ENCODE assay signal across 8 cellular contexts in the genomic region with DNA sequence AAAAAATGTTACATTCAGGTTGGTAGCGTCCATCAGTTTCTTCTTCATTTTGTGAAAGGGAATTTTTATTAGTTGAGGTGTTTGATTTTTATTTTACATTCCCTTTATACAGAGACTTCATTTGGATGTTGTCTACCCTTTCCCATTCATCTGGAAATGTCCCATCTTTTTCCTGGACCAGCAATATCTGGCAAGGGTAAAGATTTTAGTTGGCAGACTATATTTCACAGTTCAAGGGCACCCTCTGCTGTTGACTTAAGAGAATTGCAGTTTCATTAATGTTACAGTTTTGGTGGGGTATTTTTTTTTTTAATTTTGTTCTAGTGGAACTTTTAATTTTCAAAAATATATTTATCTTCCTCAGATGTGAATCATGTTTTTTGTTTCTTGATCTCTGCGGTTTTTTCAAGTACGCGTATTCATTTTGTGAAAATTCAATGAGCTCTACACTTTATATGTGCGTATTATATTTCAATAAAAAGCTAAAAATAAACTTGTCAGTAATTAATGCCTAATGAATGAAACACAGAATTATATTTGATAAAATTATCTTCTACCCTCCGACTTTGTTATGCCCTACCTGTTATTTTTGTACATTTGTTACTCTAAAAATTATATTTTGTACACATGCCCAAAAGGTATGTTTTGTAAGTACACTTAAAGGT.
DNase-seq lines count a peak whose midpoint lies in the region; ATAC-seq and TF ChIP-seq lines count a peak whose summit lies in the region.

No MANE protein-coding gene starts in this region.

- H3K27me3 Mint-ChIP-seq in activated B cell treated with CpG ODN at 0.5 μM for 24 hours (peaks cover 8% of the 10 kb centered on the region), immature natural killer cell (ENCODE audit: low read depth in 3 of 3) (peaks cover 5 to 9% (median 6%) of the 10 kb centered on the region in 3 donors)

- no peak overlapping the region for H3K4me3 ChIP-seq in upper lobe of left lung

- peaks cover 11% of the 10 kb centered on the region for H3K9me3 Mint-ChIP-seq in activated B cell treated with CpG ODN at 0.5 μM for 24 hours
- H3K9me3 Mint-ChIP-seq in immature natural killer cell, result peaks cover 3 to 21% (median 12%) of the 10 kb centered on the region in 6 donors

- WGBS in upper lobe of left lung, 2 donors, result 31 to 45% methylated on average over 6 of the region's 6 CpGs

- no peaks in the 10 kb centered on the region for H3K36me3 Mint-ChIP-seq in activated B cell treated with CpG ODN at 0.5 μM for 24 hours (ENCODE audit: low read depth)
- peaks cover 1 to 11% (median 9%) of the 10 kb centered on the region in 3 donors for H3K36me3 Mint-ChIP-seq in immature natural killer cell

- intact Hi-C loops in activated B cell treated with CpG ODN at 0.5 μM for 24 hours (cut with micrococcal nuclease), result loop anchor here (1.0 to 5.0 kb wide), 5 partner anchors 75 to 795 kb away; no protein-coding TSS in a partner anchor

- no peak overlapping the region for H3K27ac Mint-ChIP-seq in activated B cell treated with CpG ODN at 0.5 μM for 24 hours
- H3K27ac Mint-ChIP-seq in immature natural killer cell, result no peak overlapping the region

- H3K27ac ChIP-seq in upper lobe of left lung, result no peak overlapping the region

- no peak overlapping the region for H3K4me3 Mint-ChIP-seq in activated B cell treated with CpG ODN at 0.5 μM for 24 hours
- no peak overlapping the region for H3K4me3 Mint-ChIP-seq in immature natural killer cell

- no peak for TF ChIP-seq POLR2A in upper lobe of left lung (IDR thresholded peaks at IDR 0.05)

- H3K4me1 Mint-ChIP-seq in activated B cell treated with CpG ODN at 0.5 μM for 24 hours, result no peaks in the 10 kb centered on the region
- no peaks in the 10 kb centered on the region for H3K4me1 Mint-ChIP-seq in immature natural killer cell

- TF ChIP-seq CTCF in activated B cell treated with CpG ODN at 0.5 μM for 24 hours (IDR thresholded peaks at IDR 0.05) (peak; percentile 79), upper lobe of left lung (IDR thresholded peaks at IDR 0.05) (peak; percentile 27 to 72 (median 56))

- no peaks in the 10 kb centered on the region for H3K4me1 ChIP-seq in upper lobe of left lung

- DNase-seq in NCI-H1092 treated with DMSO at 0.1 percent for 48 hours (lab: John Stamatoyannopoulos, UW) (peak; percentile 41), NCI-H1092 (lab: John Stamatoyannopoulos, UW) (no peak), NAMALWA (ENCODE audit: low spot score) (peak; percentile 56), activated B cell treated with CpG ODN at 0.5 μM for 24 hours (no peak), immature natural killer cell (peak; percentile 7 to 30 (median 14)), upper lobe of left lung (no peak)

- no peaks in the 10 kb centered on the region for H3K27me3 ChIP-seq in upper lobe of left lung

- POLR2A ChIA-PET in activated B cell treated with CpG ODN at 0.5 μM for 24 hours (lab: Charles Lee), result no interaction called here

- no peak for TF ChIP-seq EP300 in upper lobe of left lung (IDR thresholded peaks at IDR 0.05)

- peaks cover 0 to 8% (median 4%) of the 10 kb centered on the region in 4 donors for H3K9me3 ChIP-seq in upper lobe of left lung

- CTCF ChIA-PET in activated B cell treated with CpG ODN at 0.5 μM for 24 hours (lab: Charles Lee), result interaction anchor here (0.7 to 3.9 kb wide), 4 partner anchors 9 to 795 kb away, joined by 3 to 23 read pairs (median 4); a partner anchor contains a TSS

- ATAC-seq in activated B cell treated with CpG ODN at 0.5 μM for 24 hours (ENCODE audit: low read depth) (no peak), upper lobe of left lung (ENCODE audit: low FRiP score in 2 of 2) (peak in 1 of 2 donors; percentile 63), GM21381 (IDR thresholded peaks at IDR 0.05; ENCODE audit: unreplicated experiment) (no peak), GM21528 (IDR thresholded peaks at IDR 0.05; ENCODE audit: low FRiP score, unreplicated experiment) (no peak)

- H3K36me3 ChIP-seq in upper lobe of left lung, result no peaks in the 10 kb centered on the region

Comparison
In these comparisons a context has a peak if more than half of its experiments do, and no peak if none do; other contexts are left out.
1. DNase-seq: peak in NCI-H1092 treated with DMSO at 0.1 percent for 48 hours (single experiment), NAMALWA (single experiment) and immature natural killer cell (3 of 3); none in NCI-H1092 (single experiment), activated B cell treated with CpG ODN at 0.5 μM for 24 hours (single experiment) and upper lobe of left lung (0 of 2).